Comparison of ENCODE assay signal across 8 cellular contexts in genomic region chr6:30626484-30627366, GRCh38. TPM values are rescaled to one million over a fixed set of nuclear protein-coding genes. Genes with fewer than 3 reads are reported as not detected.
DNase-seq lines count a peak whose midpoint lies in the region; ATAC-seq and TF ChIP-seq lines count a peak whose summit lies in the region.

TSS of gene ATAT1 (plus strand) at chr6:30626874.

- H3K4me1 ChIP-seq in A673 (ENCODE audit: insufficient read depth, low read length, poor library complexity, severe bottlenecking) (no peaks in the 10 kb centered on the region), right lobe of liver (peaks cover 0 to 7% (median 3%) of the 10 kb centered on the region in 4 donors)

- H3K27ac ChIP-seq in A673 (ENCODE audit: low read depth, low read length, poor library complexity, severe bottlenecking): peak within 1 kb of the TSS; percentile 90
- peak within 1 kb of the TSS; percentile 74 to 84 (median 76) for H3K27ac ChIP-seq in right lobe of liver

- BruUV-seq in A673 (replicated peaks; lab: Mats Ljungman, UMichigan): no TSS peak

- 33% methylated on average over 5 of the region's 36 CpGs for WGBS in right lobe of liver (ENCODE audit: insufficient coverage, low coverage, low lambda C conversion rate, missing lambda C conversion rate)

- H3K36me3 ChIP-seq in A673 (ENCODE audit: insufficient read depth, low read length, poor library complexity, severe bottlenecking) (peaks cover 54% of the 10 kb centered on the region), right lobe of liver (peaks cover 0 to 46% (median 16%) of the 10 kb centered on the region in 4 donors)

- ATAC-seq in GM18907 (IDR thresholded peaks at IDR 0.05; ENCODE audit: unreplicated experiment) (peak; percentile 74), HG03159 (IDR thresholded peaks at IDR 0.05; ENCODE audit: unreplicated experiment) (peak; percentile 80), right lobe of liver (peak; percentile 97 to 98 (median 98))

- CTCF ChIA-PET in A673 (lab: Charles Lee): no interaction called here

- peak; percentile 48 for TF ChIP-seq POLR2A in right lobe of liver (IDR thresholded peaks at IDR 0.05)

- TF ChIP-seq CTCF in A673 (conservative IDR thresholded peaks at IDR 0.05; ENCODE audit: low read depth, low read length) (peak; percentile 53), right lobe of liver (IDR thresholded peaks at IDR 0.05) (peak in 3 of 4 donors; percentile 13 to 31 (median 29))

- H3K27me3 ChIP-seq in A673 (replicated peaks; ENCODE audit: insufficient read depth, low read depth, low read length, poor library complexity) (no peaks in the 10 kb centered on the region), right lobe of liver (no peaks in the 10 kb centered on the region)

- peak within 1 kb of the TSS; percentile 82 for H3K4me3 ChIP-seq in A673 (ENCODE audit: low read depth, low read length, poor library complexity, severe bottlenecking)
- H3K4me3 ChIP-seq in right lobe of liver: peak within 1 kb of the TSS; percentile 49 to 63 (median 61)

- H3K9me3 ChIP-seq in A673 (ENCODE audit: low read depth, low read length, poor library complexity, severe bottlenecking): no peaks in the 10 kb centered on the region
- no peaks in the 10 kb centered on the region for H3K9me3 ChIP-seq in right lobe of liver

- DNase-seq in A673 (ENCODE audit: low spot score) (peak; percentile 92), NCI-H69 (lab: John Stamatoyannopoulos, UW) (peak; percentile 90), dermis blood vessel endothelial cell (peak; percentile 92), right lobe of liver (peak; percentile 87 to 91 (median 91))
- DNase-seq in activated CD4-positive, alpha-beta T cell treated with anti-CD3 and anti-CD28 coated beads, Interleukin-2, amount 50 U/mL, for 4 hours: peak; percentile 86
- DNase-seq in stimulated activated CD4-positive, alpha-beta T cell treated with anti-CD3 and anti-CD28 coated beads, Interleukin-4, amount 100 ng/mL, for 24 hours: peak; percentile 89

- intact Hi-C loops in A673 (cut with micrococcal nuclease; ENCODE audit: unreplicated experiment): no loop called here
- intact Hi-C loops in right lobe of liver (cut with DNase I): loop anchor here (10.0 kb wide), 2 partner anchors 48 to 108 kb away; partner anchors contain the start of gene DHX16 (in 1 of the 2)

- POLR2A ChIA-PET in A673 (lab: Charles Lee; ENCODE audit: low non-redundant PET): no interaction called here

RNA-seq across cellular contexts. Expression of gene ATAT1, which starts in this region (rescaled TPM):
- 31.7 and 33.0 TPM in 2 replicates for total RNA-seq in A673 (2021)
- 3.4 and 3.7 TPM in 2 replicates for total RNA-seq in dermis blood vessel endothelial cell
- total RNA-seq in right lobe of liver: 1 to 10 TPM; 2.4 to 6.6 (median 4.4) TPM

Comparison
In these comparisons a context has a peak if more than half of its experiments do, and no peak if none do; other contexts are left out.
1. Peak in every context shown above with its lines: DNase-seq, ATAC-seq, H3K4me3 ChIP-seq and H3K27ac ChIP-seq.